ENCODE assay signal across 8 cellular contexts in genomic region chr19:3035542-3036118, GRCh38. TPM values are rescaled to one million over a fixed set of nuclear protein-coding genes. Genes with fewer than 3 reads are reported as not detected.
DNase-seq lines count a peak whose midpoint lies in the region; ATAC-seq and TF ChIP-seq lines count a peak whose summit lies in the region.

No MANE protein-coding gene starts in this region.

- H3K9ac ChIP-seq in mucosa of stomach (ENCODE audit: low read length) = peak overlapping the region; percentile 85

- peaks cover 30% of the 10 kb centered on the region for H3K4me1 ChIP-seq in mucosa of stomach (ENCODE audit: control insufficient read depth, insufficient read depth, low read length)

- ATAC-seq in GM21723 (IDR thresholded peaks at IDR 0.05; ENCODE audit: unreplicated experiment) = peak; percentile 82
- peak; percentile 90 for ATAC-seq in esophagus mucosa

- no peaks in the 10 kb centered on the region for H3K36me3 ChIP-seq in mucosa of stomach (ENCODE audit: control insufficient read depth, insufficient read depth, low read length)

- H3K27me3 ChIP-seq in mucosa of stomach (ENCODE audit: control insufficient read depth, insufficient read depth, low read length) = no peaks in the 10 kb centered on the region

- peak; percentile 93 for DNase-seq in DMS153 treated with DMSO at 0.1 percent for 48 hours (lab: John Stamatoyannopoulos, UW; ENCODE audit: unreplicated experiment)
- DNase-seq in KG1 (lab: John Stamatoyannopoulos, UW) = peak; percentile 98
- peak; percentile 94 for DNase-seq in activated T-cell treated with anti-CD3 and anti-CD28 coated beads, Interleukin-2, amount 50 U/mL, for 48 hours
- peak; percentile 95 for DNase-seq in stimulated activated CD8-positive, alpha-beta memory T cell treated with anti-CD3 and anti-CD28 coated beads, Interleukin-4, amount 100 ng/mL, for 48 hours

- no peaks in the 10 kb centered on the region for H3K9me3 ChIP-seq in mucosa of stomach (ENCODE audit: control insufficient read depth, low read length)

- peak overlapping the region; percentile 53 for H3K4me3 ChIP-seq in mucosa of stomach (ENCODE audit: low read length)

TF ChIP-seq in PFSK-1, 5 proteins besides CTCF, POLR2A, EP300 and RAD21:
- TF ChIP-seq POLR2AphosphoS5 (IDR thresholded peaks at IDR 0.05; ENCODE audit: low read depth, low read length) = 0 out of 2 replicates have a peak, but pooled peaks have one; percentile 38
- no peak for TF ChIP-seq TAF1 (IDR thresholded peaks at IDR 0.05; ENCODE audit: borderline replicate concordance, insufficient read depth, low read length)

RNA-seq across cellular contexts. Expression of gene TLE2, which starts 6.5 kb away (rescaled TPM):
- 11.0 TPM for polyA plus RNA-seq in PFSK-1 (2012; ENCODE audit: insufficient read length, low read depth)
- total RNA-seq in esophagus mucosa = 6.3 TPM

RNA-seq across cellular contexts. Expression of gene TLE5, which starts 26.7 kb away (rescaled TPM):
- polyA plus RNA-seq in PFSK-1 (2012; ENCODE audit: insufficient read length, low read depth) = 437 TPM
- 238 TPM for total RNA-seq in esophagus mucosa

RNA-seq across cellular contexts. Expression of gene TLE6, which starts 58.3 kb away (rescaled TPM):
- 0.15 TPM for polyA plus RNA-seq in PFSK-1 (2012; ENCODE audit: insufficient read length, low read depth)
- 0.40 TPM for total RNA-seq in esophagus mucosa

RNA-seq across cellular contexts. Expression of gene GNA11, which starts 58.5 kb away (rescaled TPM):
- polyA plus RNA-seq in PFSK-1 (2012; ENCODE audit: insufficient read length, low read depth) = 85.6 TPM
- total RNA-seq in esophagus mucosa = 24.2 TPM

Comparison
In these comparisons a context has a peak if more than half of its experiments do, and no peak if none do; other contexts are left out.
1. Peak in every context shown above with its lines: DNase-seq, ATAC-seq and H3K4me3 ChIP-seq.